Comparison of ENCODE assay signal across 1 cellular context in genomic region chr5:139812323-139812722, GRCh38.
TF ChIP-seq lines count a peak whose summit lies in the region.

No MANE protein-coding gene starts in this region.

TF ChIP-seq in K562, 482 proteins besides CTCF, POLR2A, EP300 and RAD21 (continued from another document):
- no peak for TF ChIP-seq ZBTB40 (IDR thresholded peaks at IDR 0.05)
- no peak for TF ChIP-seq ZBTB40 (CRISPR knock-in tag; IDR thresholded peaks at IDR 0.05)
- TF ChIP-seq PBX2 (CRISPR knock-in tag; IDR thresholded peaks at IDR 0.05; ENCODE audit: low read depth): no peak
- TF ChIP-seq PBX2 (tag; conservative IDR thresholded peaks at IDR 0.05; ENCODE audit: low read depth): no peak
TF ChIP-seq in K562: peak in this region for 1.
